Comparison of ENCODE assay signal across 1 cellular context in the genomic region with DNA sequence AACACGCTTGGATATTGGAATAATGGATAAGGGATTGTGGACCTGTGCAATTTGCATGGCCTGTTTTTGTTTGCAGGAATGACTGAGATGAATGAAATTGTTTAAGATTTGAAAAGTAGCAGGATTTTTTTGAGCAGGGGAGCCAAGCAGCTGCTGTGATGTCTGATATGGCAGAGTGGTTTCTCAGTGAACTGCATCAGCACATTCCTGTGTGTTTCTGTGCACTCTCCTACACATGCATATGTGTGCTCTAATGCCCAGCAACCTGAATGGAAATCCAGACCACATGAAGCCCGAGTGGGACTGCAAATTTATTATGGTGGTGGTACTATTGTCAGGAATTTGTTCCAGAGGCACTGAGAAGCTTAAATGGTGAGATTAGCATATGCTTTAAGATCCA.
TF ChIP-seq lines count a peak whose summit lies in the region.

No MANE protein-coding gene starts in this region.

TF ChIP-seq in SK-N-SH, 30 proteins besides CTCF, POLR2A, EP300 and RAD21 (continued from another document):
- TF ChIP-seq, protein P1, sequence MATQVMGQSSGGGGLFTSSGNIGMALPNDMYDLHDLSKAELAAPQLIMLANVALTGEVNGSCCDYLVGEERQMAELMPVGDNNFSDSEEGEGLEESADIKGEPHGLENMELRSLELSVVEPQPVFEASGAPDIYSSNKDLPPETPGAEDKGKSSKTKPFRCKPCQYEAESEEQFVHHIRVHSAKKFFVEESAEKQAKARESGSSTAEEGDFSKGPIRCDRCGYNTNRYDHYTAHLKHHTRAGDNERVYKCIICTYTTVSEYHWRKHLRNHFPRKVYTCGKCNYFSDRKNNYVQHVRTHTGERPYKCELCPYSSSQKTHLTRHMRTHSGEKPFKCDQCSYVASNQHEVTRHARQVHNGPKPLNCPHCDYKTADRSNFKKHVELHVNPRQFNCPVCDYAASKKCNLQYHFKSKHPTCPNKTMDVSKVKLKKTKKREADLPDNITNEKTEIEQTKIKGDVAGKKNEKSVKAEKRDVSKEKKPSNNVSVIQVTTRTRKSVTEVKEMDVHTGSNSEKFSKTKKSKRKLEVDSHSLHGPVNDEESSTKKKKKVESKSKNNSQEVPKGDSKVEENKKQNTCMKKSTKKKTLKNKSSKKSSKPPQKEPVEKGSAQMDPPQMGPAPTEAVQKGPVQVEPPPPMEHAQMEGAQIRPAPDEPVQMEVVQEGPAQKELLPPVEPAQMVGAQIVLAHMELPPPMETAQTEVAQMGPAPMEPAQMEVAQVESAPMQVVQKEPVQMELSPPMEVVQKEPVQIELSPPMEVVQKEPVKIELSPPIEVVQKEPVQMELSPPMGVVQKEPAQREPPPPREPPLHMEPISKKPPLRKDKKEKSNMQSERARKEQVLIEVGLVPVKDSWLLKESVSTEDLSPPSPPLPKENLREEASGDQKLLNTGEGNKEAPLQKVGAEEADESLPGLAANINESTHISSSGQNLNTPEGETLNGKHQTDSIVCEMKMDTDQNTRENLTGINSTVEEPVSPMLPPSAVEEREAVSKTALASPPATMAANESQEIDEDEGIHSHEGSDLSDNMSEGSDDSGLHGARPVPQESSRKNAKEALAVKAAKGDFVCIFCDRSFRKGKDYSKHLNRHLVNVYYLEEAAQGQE (IDR thresholded peaks at IDR 0.05; ENCODE audit: low read depth, low read length) = no peak
- TF ChIP-seq, protein P2, sequence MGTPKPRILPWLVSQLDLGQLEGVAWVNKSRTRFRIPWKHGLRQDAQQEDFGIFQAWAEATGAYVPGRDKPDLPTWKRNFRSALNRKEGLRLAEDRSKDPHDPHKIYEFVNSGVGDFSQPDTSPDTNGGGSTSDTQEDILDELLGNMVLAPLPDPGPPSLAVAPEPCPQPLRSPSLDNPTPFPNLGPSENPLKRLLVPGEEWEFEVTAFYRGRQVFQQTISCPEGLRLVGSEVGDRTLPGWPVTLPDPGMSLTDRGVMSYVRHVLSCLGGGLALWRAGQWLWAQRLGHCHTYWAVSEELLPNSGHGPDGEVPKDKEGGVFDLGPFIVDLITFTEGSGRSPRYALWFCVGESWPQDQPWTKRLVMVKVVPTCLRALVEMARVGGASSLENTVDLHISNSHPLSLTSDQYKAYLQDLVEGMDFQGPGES (IDR thresholded peaks at IDR 0.05; ENCODE audit: low read depth, low read length) = no peak
- TF ChIP-seq TAF1 (IDR thresholded peaks at IDR 0.05; ENCODE audit: borderline replicate concordance, low read depth, low read length) (no peak), JUND (IDR thresholded peaks at IDR 0.05) (no peak), GABPA (IDR thresholded peaks at IDR 0.05; ENCODE audit: low read depth) (no peak), ELF1 (IDR thresholded peaks at IDR 0.05) (no peak), RFX5 (IDR thresholded peaks at IDR 0.05; ENCODE audit: low read length) (no peak), EZH2phosphoT487 (IDR thresholded peaks at IDR 0.05; ENCODE audit: borderline replicate concordance, low read depth) (no peak)
- TF ChIP-seq, protein P3, sequence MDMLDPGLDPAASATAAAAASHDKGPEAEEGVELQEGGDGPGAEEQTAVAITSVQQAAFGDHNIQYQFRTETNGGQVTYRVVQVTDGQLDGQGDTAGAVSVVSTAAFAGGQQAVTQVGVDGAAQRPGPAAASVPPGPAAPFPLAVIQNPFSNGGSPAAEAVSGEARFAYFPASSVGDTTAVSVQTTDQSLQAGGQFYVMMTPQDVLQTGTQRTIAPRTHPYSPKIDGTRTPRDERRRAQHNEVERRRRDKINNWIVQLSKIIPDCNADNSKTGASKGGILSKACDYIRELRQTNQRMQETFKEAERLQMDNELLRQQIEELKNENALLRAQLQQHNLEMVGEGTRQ (IDR thresholded peaks at IDR 0.05; ENCODE audit: borderline replicate concordance, low read depth, low read length) = no peak
TF ChIP-seq in SK-N-SH: peak in this region for 0.
